In genomic region chr12:49263400-49263763, GRCh38 we compare ENCODE assay signal across 12 cellular contexts. TPM values are rescaled to one million over a fixed set of nuclear protein-coding genes. Genes with fewer than 3 reads are reported as not detected.
DNase-seq lines count a peak whose midpoint lies in the region; ATAC-seq and TF ChIP-seq lines count a peak whose summit lies in the region.
"Had no signal": no experiment of that assay in that cellular context is flagged by ENCODE, and none has a peak within 500 bp of the region (broad histone marks: within the 10 kb centered on the region; RNA-seq: fewer than 3 reads in every experiment).

No MANE protein-coding gene starts in this region.

- H3K27ac ChIP-seq in BLaER1, result no peak overlapping the region
- H3K27ac ChIP-seq in HCT116 (ENCODE audit: low read depth, low read length), result peak overlapping the region; percentile 99
- H3K27ac ChIP-seq in mesenchymal stem cell (ENCODE audit: low read length, poor library complexity, severe bottlenecking), result no peak overlapping the region

- DNase-seq in HCT116 (ENCODE audit: low read depth, low spot score), result no peak
- DNase-seq in activated CD8-positive, alpha-beta T cell treated with anti-CD3 and anti-CD28 coated beads, Interleukin-2, amount 10 ng/mL, durations not matched to agents 7 days and 5 days, result no peak
- no peak for DNase-seq in mesenchymal stem cell
- no peak for DNase-seq in NCI-H187 (lab: John Stamatoyannopoulos, UW)
- DNase-seq in NCI-H526 treated with DMSO at 0.1 percent for 48 hours (lab: John Stamatoyannopoulos, UW), result no peak
- DNase-seq in islet precursor cell, result no peak
- DNase-seq: caudate nucleus; DMS 273 treated with DMSO at 0.1 percent for 48 hours; NCI-H1436; stimulated activated CD4-positive, alpha-beta T cell treated with anti-CD3 and anti-CD28 coated beads, Interleukin-2, amount 100 ng/mL, for 24 hours had no signal

- peaks cover 35% of the 10 kb centered on the region for H3K4me1 Mint-ChIP-seq in activated CD8-positive, alpha-beta T cell treated with anti-CD3 and anti-CD28 coated beads, Interleukin-2, amount 10 ng/mL, durations not matched to agents 7 days and 5 days (ENCODE audit: low read depth)

- H3K9ac ChIP-seq in BLaER1 (no peak overlapping the region; the same call in 1 of the 2 replicates), HCT116 (ENCODE audit: low read length) (peak overlapping the region; percentile 100), mesenchymal stem cell (ENCODE audit: low read length) (peak overlapping the region; percentile 23)

- H3K18ac ChIP-seq in mesenchymal stem cell (ENCODE audit: low read depth in 1 of 2, low read length in 2 of 2), result no peak overlapping the region

- BruUV-seq in HCT116 (replicated peaks; lab: Mats Ljungman, UMichigan), result no TSS peak

- H3K4me1 ChIP-seq in BLaER1 (peaks cover 79% of the 10 kb centered on the region), HCT116 (ENCODE audit: control insufficient read depth in 1 of 2, insufficient read depth in 2 of 2, low read length in 2 of 2) (peaks cover 23 to 39% of the 10 kb centered on the region in 2 experiments), mesenchymal stem cell (ENCODE audit: control insufficient read depth, insufficient read depth, low read depth, low read length) (peaks cover 2% of the 10 kb centered on the region)

- no peak overlapping the region for H2BK12ac ChIP-seq in mesenchymal stem cell (ENCODE audit: low read length in 2 of 2)

- peak overlapping the region; percentile 55 for H3K27ac Mint-ChIP-seq in activated CD8-positive, alpha-beta T cell treated with anti-CD3 and anti-CD28 coated beads, Interleukin-2, amount 10 ng/mL, durations not matched to agents 7 days and 5 days

- H3K79me1 ChIP-seq in mesenchymal stem cell (replicated peaks; ENCODE audit: low read length, poor library complexity, severe bottlenecking), result peaks cover 5% of the 10 kb centered on the region

- peaks cover 21% of the 10 kb centered on the region for H3K36me3 ChIP-seq in BLaER1
- H3K36me3 ChIP-seq in HCT116 (ENCODE audit: control insufficient read depth in 1 of 2, insufficient read depth in 2 of 2, low read length in 2 of 2), result peaks cover 0 to 20% of the 10 kb centered on the region in 2 experiments; a peak in 2 of 4 replicates
- peaks cover 13 to 18% of the 10 kb centered on the region in 2 experiments for H3K36me3 ChIP-seq in mesenchymal stem cell (ENCODE audit: control insufficient read depth in 1 of 2, insufficient read depth in 2 of 2, low read depth in 1 of 2, low read length in 2 of 2)

- H3K79me2 ChIP-seq in HCT116 (ENCODE audit: insufficient read depth, low read length), result peaks cover 47% of the 10 kb centered on the region

- H2BK15ac ChIP-seq in mesenchymal stem cell (ENCODE audit: low read depth, poor library complexity, severe bottlenecking), result no peak overlapping the region

- no peak overlapping the region for H2BK120ac ChIP-seq in mesenchymal stem cell (ENCODE audit: low read depth, low read length)

- intact Hi-C loops in HCT116 (cut with micrococcal nuclease), result no loop called here

- H2AK5ac ChIP-seq in mesenchymal stem cell (ENCODE audit: low read length, severe bottlenecking), result peak overlapping the region; percentile 84

- H2AFZ ChIP-seq in HCT116 (ENCODE audit: low read depth, low read length, poor library complexity, severe bottlenecking), result no peak overlapping the region
- H2AFZ ChIP-seq in mesenchymal stem cell (ENCODE audit: low read depth, low read length), result no peak overlapping the region

- no peak overlapping the region for H2BK5ac ChIP-seq in mesenchymal stem cell (ENCODE audit: low read depth, low read length, poor library complexity, severe bottlenecking)

- ATAC-seq in HCT116 (no peak), GM18907 (IDR thresholded peaks at IDR 0.05; ENCODE audit: unreplicated experiment) (no peak)
- ATAC-seq in activated CD8-positive, alpha-beta T cell treated with anti-CD3 and anti-CD28 coated beads, Interleukin-2, amount 10 ng/mL, durations not matched to agents 7 days and 5 days, result no peak

- no peak overlapping the region for H3K14ac ChIP-seq in mesenchymal stem cell (ENCODE audit: low read length in 2 of 2)

- H3K36me3 Mint-ChIP-seq in activated CD8-positive, alpha-beta T cell treated with anti-CD3 and anti-CD28 coated beads, Interleukin-2, amount 10 ng/mL, durations not matched to agents 7 days and 5 days (ENCODE audit: low read depth), result peaks cover 28% of the 10 kb centered on the region

- POLR2A ChIA-PET in HCT116 (lab: Charles Lee), result interaction anchor here (0.6 to 1.7 kb wide), 6 partner anchors 10 to 317 kb away, joined by 3 to 6 read pairs (median 3); partner anchors contain the start of genes DNAJC22 and TUBA1A
- POLR2A ChIA-PET in activated CD8-positive, alpha-beta T cell treated with anti-CD3 and anti-CD28 coated beads, Interleukin-2, amount 10 ng/mL, durations not matched to agents 7 days and 5 days (lab: Charles Lee), result interaction anchor here (0.5 to 4.4 kb wide), 10 partner anchors 10 to 478 kb away, joined by 3 to 49 read pairs (median 4); partner anchors contain the start of genes TMBIM6, TROAP, TUBA1A and TUBA1B

- H3K23ac ChIP-seq in mesenchymal stem cell (ENCODE audit: low read length in 2 of 2), result no peak overlapping the region

- no peaks in the 10 kb centered on the region for H3K9me3 ChIP-seq in BLaER1
- H3K9me3 ChIP-seq in HCT116 (ENCODE audit: control insufficient read depth in 1 of 2, insufficient read depth in 1 of 2, low read depth in 1 of 2, low read length in 2 of 2), result no peaks in the 10 kb centered on the region
- H3K9me3 ChIP-seq in mesenchymal stem cell (ENCODE audit: control insufficient read depth, low read length), result peaks cover 8% of the 10 kb centered on the region

- H3K27me3 Mint-ChIP-seq in activated CD8-positive, alpha-beta T cell treated with anti-CD3 and anti-CD28 coated beads, Interleukin-2, amount 10 ng/mL, durations not matched to agents 7 days and 5 days (ENCODE audit: low read depth), result no peaks in the 10 kb centered on the region

- peak overlapping the region; percentile 90 for H3K4me2 ChIP-seq in BLaER1
- H3K4me2 ChIP-seq in HCT116 (ENCODE audit: low read length), result peak overlapping the region; percentile 91
- no peak overlapping the region for H3K4me2 ChIP-seq in mesenchymal stem cell (ENCODE audit: low read length, poor library complexity, severe bottlenecking)

- no peak for TF ChIP-seq POLR2A in HCT116 (IDR thresholded peaks at IDR 0.05; ENCODE audit: borderline replicate concordance, extremely low read depth, insufficient read depth, insufficient read length)

- H3K27me3 ChIP-seq in BLaER1 (no peaks in the 10 kb centered on the region), HCT116 (ENCODE audit: insufficient read depth, low read length) (no peaks in the 10 kb centered on the region), mesenchymal stem cell (ENCODE audit: control insufficient read depth in 1 of 2, insufficient read depth in 1 of 2, low read length in 2 of 2) (no peaks in the 10 kb centered on the region)

- RAD21 ChIA-PET in HCT116 (lab: Charles Lee; ENCODE audit: low non-redundant PET in 1 of 2, low total read pairs in 2 of 2, uncharacterized antibody in 2 of 2, unreplicated experiment in 2 of 2), result interaction anchor here in 1 of 2 experiments (0.7 kb wide), 1 partner anchor 582 kb away, joined by 3 read pairs; the partner anchor contains the start of gene KANSL2

- H3K9me3 Mint-ChIP-seq in activated CD8-positive, alpha-beta T cell treated with anti-CD3 and anti-CD28 coated beads, Interleukin-2, amount 10 ng/mL, durations not matched to agents 7 days and 5 days (ENCODE audit: insufficient read depth), result no peaks in the 10 kb centered on the region

- H4K8ac ChIP-seq in mesenchymal stem cell (ENCODE audit: low read length), result no peak overlapping the region

- H3K4me3 ChIP-seq in BLaER1 (peak overlapping the region; percentile 91; the same call in 1 of the 2 replicates), HCT116 (replicated peaks in 1 of 2; ENCODE audit: low read depth in 1 of 2, low read length in 2 of 2) (peak overlapping the region; percentile 58 to 98), mesenchymal stem cell (ENCODE audit: insufficient read depth in 1 of 2, low read depth in 1 of 2, low read length in 2 of 2) (peak overlapping the region in 1 of 2 experiments; percentile 94)

- no peak overlapping the region for H4K91ac ChIP-seq in mesenchymal stem cell (ENCODE audit: low read length)

- CTCF ChIA-PET in HCT116 (lab: Charles Lee), result interaction anchor here (0.6 to 1.9 kb wide), 5 partner anchors 28 to 907 kb away, joined by 3 to 5 read pairs (median 4); no protein-coding TSS in a partner anchor
- CTCF ChIA-PET in activated CD8-positive, alpha-beta T cell treated with anti-CD3 and anti-CD28 coated beads, Interleukin-2, amount 10 ng/mL, durations not matched to agents 7 days and 5 days (lab: Charles Lee), result interaction anchor here (1.0 to 2.8 kb wide), 9 partner anchors 10 to 176 kb away, joined by 3 to 14 read pairs (median 4); partner anchors contain the start of gene TUBA1B

- no peak for TF ChIP-seq CTCF in HCT116 (IDR thresholded peaks at IDR 0.05 in 2 of 3, conservative IDR thresholded peaks at IDR 0.05 in 1 of 3; ENCODE audit: borderline replicate concordance in 1 of 3, insufficient read depth in 1 of 3, low read depth in 2 of 3, low read length in 2 of 3)

- H4K20me1 ChIP-seq in BLaER1 (peaks cover 23% of the 10 kb centered on the region), HCT116 (ENCODE audit: insufficient read depth) (peaks cover 16% of the 10 kb centered on the region; the same call in 1 of the 2 replicates)

- no peaks in the 10 kb centered on the region for H3K9me2 ChIP-seq in HCT116 (ENCODE audit: insufficient read depth)

- peak overlapping the region; percentile 85 for H3K4me3 Mint-ChIP-seq in activated CD8-positive, alpha-beta T cell treated with anti-CD3 and anti-CD28 coated beads, Interleukin-2, amount 10 ng/mL, durations not matched to agents 7 days and 5 days

- TF ChIP-seq RAD21 in HCT116 (IDR thresholded peaks at IDR 0.05; ENCODE audit: low read depth), result no peak

- WGBS in mesenchymal stem cell, result 95% methylated on average over 4 of the region's 5 CpGs

- no peak overlapping the region for H3K4ac ChIP-seq in mesenchymal stem cell (ENCODE audit: low read depth in 1 of 2, low read length in 2 of 2)

RNA-seq across cellular contexts. Expression of gene TUBA1C, which starts 1.5 kb away (rescaled TPM):
- total RNA-seq in HCT116 (2021; ENCODE audit: unreplicated experiment), result 571 TPM
- polyA plus RNA-seq in HCT116 (2012), result 1,132 and 1,135 TPM in 2 replicates
- 100 to 1,000 TPM; 308 to 324 TPM for total RNA-seq in activated CD8-positive, alpha-beta T cell treated with anti-CD3 and anti-CD28 coated beads, Interleukin-2, amount 10 ng/mL, durations not matched to agents 7 days and 5 days
- 532 TPM for polyA plus RNA-seq in mesenchymal stem cell (2013, experiment 1 of 2)
- polyA plus RNA-seq in mesenchymal stem cell (2013, experiment 2 of 2), result 549 TPM

RNA-seq across cellular contexts. Expression of gene PRPH, which starts 31.6 kb away (rescaled TPM):
- 6.7 TPM for total RNA-seq in HCT116 (2021; ENCODE audit: unreplicated experiment)
- 13.6 and 17.7 TPM in 2 replicates for polyA plus RNA-seq in HCT116 (2012)
- total RNA-seq in activated CD8-positive, alpha-beta T cell treated with anti-CD3 and anti-CD28 coated beads, Interleukin-2, amount 10 ng/mL, durations not matched to agents 7 days and 5 days, result not detected
- not detected for polyA plus RNA-seq in mesenchymal stem cell (2013, experiment 1 of 2)
- not detected for polyA plus RNA-seq in mesenchymal stem cell (2013, experiment 2 of 2)

RNA-seq across cellular contexts. Expression of gene TROAP, which starts 59.7 kb away (rescaled TPM):
- 99.1 TPM for total RNA-seq in HCT116 (2021; ENCODE audit: unreplicated experiment)
- 96.2 and 124 TPM in 2 replicates for polyA plus RNA-seq in HCT116 (2012)
- 100 to 1,000 TPM; 107 to 111 TPM for total RNA-seq in activated CD8-positive, alpha-beta T cell treated with anti-CD3 and anti-CD28 coated beads, Interleukin-2, amount 10 ng/mL, durations not matched to agents 7 days and 5 days
- 7.5 TPM for polyA plus RNA-seq in mesenchymal stem cell (2013, experiment 1 of 2)
- polyA plus RNA-seq in mesenchymal stem cell (2013, experiment 2 of 2), result 6.9 TPM
